Comparison of ENCODE assay signal across 11 cellular contexts in the genomic region with DNA sequence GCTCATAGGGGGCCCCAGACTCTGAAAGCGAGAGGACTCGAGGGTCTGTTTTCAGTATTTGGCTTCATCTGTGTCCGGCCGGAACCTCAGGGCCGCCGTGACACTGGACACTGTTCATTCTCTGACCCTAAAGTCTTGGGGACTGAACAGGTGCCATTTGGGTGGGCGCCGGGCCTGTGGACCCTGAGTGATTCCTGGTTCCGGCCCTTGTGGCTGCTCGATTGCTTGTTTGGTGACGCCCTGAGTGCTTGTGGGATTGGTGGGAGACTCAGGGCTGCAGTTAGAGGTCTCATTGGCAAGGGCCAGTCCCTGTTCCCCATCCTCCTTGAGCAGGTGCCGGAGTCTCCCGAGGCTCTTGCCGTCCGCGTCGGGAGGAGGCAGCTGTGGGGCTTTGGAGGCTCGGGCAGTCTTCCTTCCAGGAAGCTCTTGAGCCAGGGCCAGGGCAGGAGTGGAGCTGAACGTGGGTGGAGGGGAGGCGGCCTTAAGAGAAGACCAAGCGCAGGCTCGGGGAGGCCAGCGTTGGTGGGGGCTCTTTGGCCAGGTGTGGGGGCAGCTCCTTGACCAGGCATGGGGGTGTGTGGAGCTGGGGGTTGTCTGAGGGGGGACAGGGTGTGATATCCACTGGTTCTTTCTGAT. TPM values are rescaled to one million over a fixed set of nuclear protein-coding genes. Genes with fewer than 3 reads are reported as not detected.
DNase-seq lines count a peak whose midpoint lies in the region; ATAC-seq and TF ChIP-seq lines count a peak whose summit lies in the region.
"Had no signal": no experiment of that assay in that cellular context is flagged by ENCODE, and none has a peak within 500 bp of the region (broad histone marks: within the 10 kb centered on the region; RNA-seq: fewer than 3 reads in every experiment).

No MANE protein-coding gene starts in this region.

- DNase-seq in Right ventricle myocardium inferior (ENCODE audit: missing footprints) (peak; percentile 70), cardiac septum (ENCODE audit: low spot score) (no peak), coronary artery (ENCODE audit: low spot score) (no peak), mesothelial cell of epicardium (ENCODE audit: low spot score in 2 of 2, unreplicated experiment in 2 of 2) (no peak), NCI-H2171 (lab: John Stamatoyannopoulos, UW) (no peak)

- no peak for ATAC-seq in Right ventricle myocardium inferior
- no peak for ATAC-seq in HG03159 (IDR thresholded peaks at IDR 0.05; ENCODE audit: unreplicated experiment)
- no peak for ATAC-seq in GM21825 (IDR thresholded peaks at IDR 0.05; ENCODE audit: unreplicated experiment)
- no peak for ATAC-seq in HG03097 (IDR thresholded peaks at IDR 0.05; ENCODE audit: low FRiP score, unreplicated experiment)

- peak overlapping the region; percentile 29 to 80 for H3K27ac ChIP-seq in coronary artery

- TF ChIP-seq CTCF in coronary artery (IDR thresholded peaks at IDR 0.05) (no peak), mesothelial cell of epicardium (IDR thresholded peaks at IDR 0.05; ENCODE audit: unreplicated experiment) (no peak)

- peak overlapping the region; percentile 91 for H3K27ac Mint-ChIP-seq in mesothelial cell of epicardium

- H3K4me1 Mint-ChIP-seq in mesothelial cell of epicardium = peaks cover 46% of the 10 kb centered on the region

- no peaks in the 10 kb centered on the region for H3K27me3 Mint-ChIP-seq in mesothelial cell of epicardium (ENCODE audit: low read depth)

- no peaks in the 10 kb centered on the region for H3K9me3 Mint-ChIP-seq in mesothelial cell of epicardium

- peak overlapping the region; percentile 53 for H3K4me3 Mint-ChIP-seq in mesothelial cell of epicardium

- H3K36me3 Mint-ChIP-seq in mesothelial cell of epicardium = peaks cover 9% of the 10 kb centered on the region

- intact Hi-C loops in Right ventricle myocardium inferior (cut with DNase I) = loop anchor here (5.0 kb wide), 1 partner anchor 45 kb away; no protein-coding TSS in a partner anchor
- intact Hi-C loops in cardiac septum (cut with DNase I) = no loop called here

- peak overlapping the region; percentile 94 for H3K4me3 ChIP-seq in coronary artery

RNA-seq across cellular contexts. Expression of a gene that starts 4.7 kb away (rescaled TPM):
- total RNA-seq in Right ventricle myocardium inferior = 67.6 TPM
- 76.9 TPM for total RNA-seq in cardiac septum
- total RNA-seq in mesothelial cell of epicardium = 447 to 482 TPM (median 459 TPM) in 3 replicates

RNA-seq across cellular contexts. Expression of a gene that starts 19.8 kb away (rescaled TPM):
- total RNA-seq in Right ventricle myocardium inferior (not detected), cardiac septum (not detected), mesothelial cell of epicardium (140 to 162 TPM (median 152 TPM) in 3 replicates)
- total RNA-seq: T-helper 2 cell treated with Interferon-gamma antibody and Interleukin-4, amounts not matched to agents 100 ng/mL and 5 ng/mL, for 36 hours had no signal

RNA-seq across cellular contexts. Expression of a gene that starts 25.7 kb away (rescaled TPM):
- not detected for total RNA-seq in Right ventricle myocardium inferior
- total RNA-seq in cardiac septum = 1.1 TPM
- total RNA-seq in mesothelial cell of epicardium = 6.4 to 7.1 TPM (median 6.7 TPM) in 3 replicates
- total RNA-seq: Daoy; T-helper 2 cell treated with Interferon-gamma antibody and Interleukin-4, amounts not matched to agents 100 ng/mL and 5 ng/mL, for 36 hours; urinary bladder had no signal

RNA-seq across cellular contexts. Expression of a gene that starts 38.8 kb away (rescaled TPM):
- total RNA-seq in Right ventricle myocardium inferior = not detected
- total RNA-seq in cardiac septum = 0.62 TPM
- 0.23 TPM in 1 of 3 replicates, not detected in the others for total RNA-seq in mesothelial cell of epicardium
- total RNA-seq: Daoy; T-helper 2 cell treated with Interferon-gamma antibody and Interleukin-4, amounts not matched to agents 100 ng/mL and 5 ng/mL, for 36 hours had no signal

RNA-seq across cellular contexts. Expression of a gene that starts 50.1 kb away (rescaled TPM):
- 1.6 TPM for total RNA-seq in Right ventricle myocardium inferior
- 0.54 TPM for total RNA-seq in cardiac septum
- not detected in 3 replicates for total RNA-seq in mesothelial cell of epicardium
- total RNA-seq: Daoy; T-helper 2 cell treated with Interferon-gamma antibody and Interleukin-4, amounts not matched to agents 100 ng/mL and 5 ng/mL, for 36 hours; urinary bladder had no signal

Comparison
In these comparisons a context has a peak if more than half of its experiments do, and no peak if none do; other contexts are left out.
1. RNA of a gene that starts 19.8 kb away (total RNA-seq): 140 to 162 TPM in mesothelial cell of epicardium; not detected in Right ventricle myocardium inferior (single experiment) and not detected in cardiac septum (single experiment); every median in the first group is over 100 times any median in the second.